19 cellular contexts compared by ENCODE assay signal in genomic region chr7:151720297-151720696, GRCh38.
DNase-seq lines count a peak whose midpoint lies in the region; ATAC-seq and TF ChIP-seq lines count a peak whose summit lies in the region.
"Had no signal": no experiment of that assay in that cellular context is flagged by ENCODE, and none has a peak within 500 bp of the region (broad histone marks: within the 10 kb centered on the region; RNA-seq: fewer than 3 reads in every experiment).

No MANE protein-coding gene starts in this region.

- H3K4me3 ChIP-seq in left ventricle myocardium inferior (peak overlapping the region; percentile 14), stomach smooth muscle (ENCODE audit: low read length in 2 of 2) (no peak overlapping the region)

- no peaks in the 10 kb centered on the region for H3K36me3 ChIP-seq in left ventricle myocardium inferior
- H3K36me3 ChIP-seq in stomach smooth muscle (ENCODE audit: control insufficient read depth in 2 of 2, insufficient read depth in 2 of 2, low read length in 2 of 2), result no peaks in the 10 kb centered on the region

- H3K27ac Mint-ChIP-seq in WTC11 (peak overlapping the region; percentile 68; the same call in 1 of the 2 replicates), neural crest cell (ENCODE audit: unreplicated experiment) (peak overlapping the region; percentile 81)
- H3K27ac Mint-ChIP-seq: B cell; CD8-positive, alpha-beta memory T cell had no signal

- TF ChIP-seq CTCF in WTC11 (IDR thresholded peaks at IDR 0.05) (no peak), left ventricle myocardium inferior (IDR thresholded peaks at IDR 0.05; ENCODE audit: borderline replicate concordance) (no peak), neural crest cell (conservative IDR thresholded peaks at IDR 0.05) (no peak), GM10266 (IDR thresholded peaks at IDR 0.05; ENCODE audit: control insufficient read depth, insufficient read depth, low read depth, missing control alignments) (no peak)

- H3K27me3 ChIP-seq in left ventricle myocardium inferior (ENCODE audit: low read depth) (no peaks in the 10 kb centered on the region), stomach smooth muscle (ENCODE audit: control insufficient read depth in 1 of 2, insufficient read depth in 2 of 2, low read length in 2 of 2) (no peaks in the 10 kb centered on the region)

- H3K9me3 ChIP-seq in left ventricle myocardium inferior (replicated peaks) (no peaks in the 10 kb centered on the region), stomach smooth muscle (ENCODE audit: control insufficient read depth in 2 of 2, low read length in 2 of 2) (no peaks in the 10 kb centered on the region)

- no peaks in the 10 kb centered on the region for H3K27me3 Mint-ChIP-seq in WTC11 (ENCODE audit: low read depth)
- H3K27me3 Mint-ChIP-seq in neural crest cell (ENCODE audit: low read depth), result no peaks in the 10 kb centered on the region
- H3K27me3 Mint-ChIP-seq: B cell had no signal

- peaks cover 94% of the 10 kb centered on the region for H3K4me1 ChIP-seq in left ventricle myocardium inferior
- peaks cover 32% of the 10 kb centered on the region for H3K4me1 ChIP-seq in stomach smooth muscle (ENCODE audit: control insufficient read depth, insufficient read depth, low read length)

- no peak for ATAC-seq in WTC11
- no peak for ATAC-seq in HG03354 (IDR thresholded peaks at IDR 0.05; ENCODE audit: poor library complexity, severe bottlenecking, unreplicated experiment)

- POLR2A ChIA-PET in WTC11 (lab: Charles Lee), result no interaction called here

- H3K27ac ChIP-seq in left ventricle myocardium inferior (replicated peaks) (peak overlapping the region; percentile 89), stomach smooth muscle (ENCODE audit: low read length) (peak overlapping the region; percentile 11)
- H3K27ac ChIP-seq: RWPE1 had no signal

- DNase-seq in WTC11 (ENCODE audit: low spot score) (no peak), left ventricle myocardium inferior (no peak), neural crest cell (ENCODE audit: low read depth, low spot score) (no peak), epidermal melanocyte (ENCODE audit: insufficient read length, low spot score) (no peak), GM10266 (ENCODE audit: extremely low spot score) (no peak)
- DNase-seq: ACHN; CD8-positive, alpha-beta memory T cell; DND-41; GDM1; HCEC 1CT; NCI-H1436 treated with DMSO at 0.1 percent for 48 hours; NCI-H2081; NCI-H226; NCI-H526 treated with DMSO at 0.1 percent for 48 hours; OCI-M1 had no signal

- no peak overlapping the region for H3K9ac ChIP-seq in stomach smooth muscle (ENCODE audit: low read length in 2 of 2)

- H3K36me3 Mint-ChIP-seq in WTC11 (no peaks in the 10 kb centered on the region), neural crest cell (ENCODE audit: low read depth) (no peaks in the 10 kb centered on the region)

- H3K4me3 Mint-ChIP-seq in WTC11 (no peak overlapping the region), neural crest cell (no peak overlapping the region)
- H3K4me3 Mint-ChIP-seq: B cell; CD8-positive, alpha-beta memory T cell had no signal

- intact Hi-C loops in left ventricle myocardium inferior (cut with micrococcal nuclease), result no loop called here

- H3K4me1 Mint-ChIP-seq in WTC11, result peaks cover 4% of the 10 kb centered on the region
- H3K4me1 Mint-ChIP-seq in neural crest cell, result peaks cover 8% of the 10 kb centered on the region
- H3K4me1 Mint-ChIP-seq: CD8-positive, alpha-beta memory T cell had no signal

- CTCF ChIA-PET in WTC11 (lab: Charles Lee), result no interaction called here

- H3K9me3 Mint-ChIP-seq in WTC11, result 0 out of 2 replicates have a peak, but pooled peaks cover 3% of the 10 kb centered on the region
- no peaks in the 10 kb centered on the region for H3K9me3 Mint-ChIP-seq in neural crest cell
- H3K9me3 Mint-ChIP-seq: CD8-positive, alpha-beta memory T cell had no signal

TF ChIP-seq in WTC11, 78 proteins besides CTCF, POLR2A, EP300 and RAD21 (continues in another document):
- TF ChIP-seq OVOL2 (CRISPR knock-in tag; IDR thresholded peaks at IDR 0.05; ENCODE audit: borderline replicate concordance), result no peak
- no peak for TF ChIP-seq ATF2 (CRISPR knock-in tag; IDR thresholded peaks at IDR 0.05; ENCODE audit: borderline replicate concordance, low read depth)
- TF ChIP-seq ZMAT4 (CRISPR knock-in tag; IDR thresholded peaks at IDR 0.05), result no peak
- TF ChIP-seq STAT6 (CRISPR knock-in tag; conservative IDR thresholded peaks at IDR 0.05; ENCODE audit: low read depth), result no peak
- TF ChIP-seq ATF6 (CRISPR knock-in tag; IDR thresholded peaks at IDR 0.05), result no peak
- no peak for TF ChIP-seq ZNF121 (CRISPR knock-in tag; IDR thresholded peaks at IDR 0.05)
- no peak for TF ChIP-seq NFE2L1 (CRISPR knock-in tag; IDR thresholded peaks at IDR 0.05)
- no peak for TF ChIP-seq AFF4 (CRISPR knock-in tag; IDR thresholded peaks at IDR 0.05; ENCODE audit: borderline replicate concordance)
- no peak for TF ChIP-seq ZNF263 (CRISPR knock-in tag; IDR thresholded peaks at IDR 0.05; ENCODE audit: low read depth)
